20 cellular contexts compared by ENCODE assay signal in genomic region chr19:11390933-11391680, GRCh38. TPM values are rescaled to one million over a fixed set of nuclear protein-coding genes. Genes with fewer than 3 reads are reported as not detected.
A peak's percentile ranks its signal among the peaks of the same experiment; 100 is the strongest.
DNase-seq lines count a peak whose midpoint lies in the region; ATAC-seq, FAIRE-seq and TF ChIP-seq lines count a peak whose summit lies in the region.
"Had no signal": no experiment of that assay in that cellular context is flagged by ENCODE, and none has a peak within 500 bp of the region (broad histone marks: within the 10 kb centered on the region; RNA-seq: fewer than 3 reads in every experiment).

No MANE protein-coding gene starts in this region.

- no peaks in the 10 kb centered on the region for H3F3A ChIP-seq in PC-3 (ENCODE audit: low read length, unreplicated experiment)

- no peak overlapping the region for H3K4me3 ChIP-seq in HCT116 (replicated peaks in 1 of 2; ENCODE audit: low read depth in 1 of 2, low read length in 2 of 2)
- no peak overlapping the region for H3K4me3 ChIP-seq in PC-3 (ENCODE audit: low read length)
- no peak overlapping the region for H3K4me3 ChIP-seq in H1 (ENCODE audit: extremely low read depth in 1 of 4, insufficient read depth in 2 of 4, low read depth in 3 of 4, low read length in 4 of 4)
- H3K4me3 ChIP-seq: BLaER1 treated with 17β-estradiol and CSF1 and Interleukin-3, amounts not matched to agents 10 nM and 100 nM; GM12878; GM23248 had no signal

- no peaks in the 10 kb centered on the region for H3K79me1 ChIP-seq in H1 (ENCODE audit: low read depth, low read length)

- H3K9me2 ChIP-seq in HCT116 (ENCODE audit: insufficient read depth) (no peaks in the 10 kb centered on the region), PC-3 (replicated peaks; ENCODE audit: low read length) (no peaks in the 10 kb centered on the region)

- H4K5ac ChIP-seq in H1 (ENCODE audit: insufficient read length, low read depth, low read length) = no peak overlapping the region

- no peak overlapping the region for H3K56ac ChIP-seq in H1 (replicated peaks; ENCODE audit: insufficient read length, low read depth, low read length)

- intact Hi-C loops in HCT116 (cut with micrococcal nuclease) = no loop called here
- intact Hi-C loops in PC-3 (cut with micrococcal nuclease) = no loop called here

- H3K4me2 ChIP-seq in HCT116 (ENCODE audit: low read length) = no peak overlapping the region
- H3K4me2 ChIP-seq in PC-3 (ENCODE audit: low read length) = no peak overlapping the region
- H3K4me2 ChIP-seq in H1 (ENCODE audit: insufficient read depth in 1 of 2, low read depth in 2 of 2, low read length in 2 of 2) = no peak overlapping the region
- H3K4me2 ChIP-seq: BLaER1 treated with 17β-estradiol and CSF1 and Interleukin-3, amounts not matched to agents 10 nM and 100 nM; KMS-11 had no signal

- no peak overlapping the region for H2BK20ac ChIP-seq in H1 (ENCODE audit: low read length)

- no peak overlapping the region for H3K18ac ChIP-seq in H1 (ENCODE audit: extremely low read depth, low read length)

- DNase-seq in ELR (ENCODE audit: low read depth) (peak; percentile 32), HCT116 (ENCODE audit: low read depth, low spot score) (no peak), PC-3 (peak; percentile 39), H1 (ENCODE audit: low read depth in 1 of 2, low spot score in 2 of 2) (no peak), DMS53 (lab: John Stamatoyannopoulos, UW) (no peak), NCI-H128 (lab: John Stamatoyannopoulos, UW; ENCODE audit: unreplicated experiment) (no peak)
- DNase-seq in activated effector memory CD4-positive, alpha-beta T cell treated with anti-CD3 and anti-CD28 coated beads, Interleukin-2, amount 50 U/mL, for 16 hours = no peak
- DNase-seq: CD4-positive, CD25-positive, alpha-beta regulatory T cell; CD8-positive, alpha-beta memory T cell; COR-L47; DMS 273 treated with DMSO at 0.1 percent for 48 hours; DMS79; GM23248; H9 had no signal

- ATAC-seq in HCT116 (peak; percentile 59; the same call in 1 of the 2 replicates), PC-3 (no peak), HG02884 (IDR thresholded peaks at IDR 0.05; ENCODE audit: unreplicated experiment) (no peak)
- ATAC-seq: GM12878 had no signal

- no peak overlapping the region for H2BK5ac ChIP-seq in H1 (ENCODE audit: low read depth, low read length)

- H3K9ac ChIP-seq in HCT116 (ENCODE audit: low read length) (no peak overlapping the region), PC-3 (ENCODE audit: low read length) (no peak overlapping the region), H1 (replicated peaks in 1 of 4; ENCODE audit: extremely low read depth in 1 of 4, low read depth in 3 of 4, low read length in 3 of 4) (no peak overlapping the region)
- H3K9ac ChIP-seq: BLaER1 treated with 17β-estradiol and CSF1 and Interleukin-3, amounts not matched to agents 10 nM and 100 nM; GM23248; KMS-11 had no signal

- RAD21 ChIA-PET in HCT116 (lab: Charles Lee; ENCODE audit: low non-redundant PET in 1 of 2, low total read pairs in 2 of 2, uncharacterized antibody in 2 of 2, unreplicated experiment in 2 of 2) = no interaction called here

- no peak for FAIRE-seq in H1 (lab: Jason Lieb, UNC)
- FAIRE-seq: GM12878 had no signal

- H2AK5ac ChIP-seq in H1 (ENCODE audit: low read depth, low read length) = no peak overlapping the region

- no peaks in the 10 kb centered on the region for H3K9me3 ChIP-seq in HCT116 (ENCODE audit: control insufficient read depth in 1 of 2, insufficient read depth in 1 of 2, low read depth in 1 of 2, low read length in 2 of 2)
- H3K9me3 ChIP-seq in PC-3 (ENCODE audit: low read length) = no peaks in the 10 kb centered on the region
- H3K9me3 ChIP-seq in H1 (ENCODE audit: insufficient read depth in 2 of 2, low read depth in 1 of 2, low read length in 1 of 2) = peaks cover 0 to 3% of the 10 kb centered on the region in 2 experiments; a peak in 2 of 4 replicates

- no peak overlapping the region for H3K4ac ChIP-seq in H1 (replicated peaks; ENCODE audit: insufficient read length, low read depth, low read length)

- H3K79me2 ChIP-seq in HCT116 (ENCODE audit: insufficient read depth, low read length) = no peaks in the 10 kb centered on the region
- no peaks in the 10 kb centered on the region for H3K79me2 ChIP-seq in PC-3 (ENCODE audit: low read length)
- no peaks in the 10 kb centered on the region for H3K79me2 ChIP-seq in H1 (ENCODE audit: control insufficient read depth in 1 of 2, insufficient read depth in 2 of 2, low read length in 2 of 2)

- CTCF ChIA-PET in HCT116 (lab: Charles Lee) (interaction anchor here (0.6 to 1.8 kb wide), 3 partner anchors 8 to 10 kb away, joined by 3 to 10 read pairs (median 4); no protein-coding TSS in a partner anchor), PC-3 (lab: Charles Lee) (interaction anchor here (0.6 to 0.7 kb wide), 3 partner anchors 57 to 747 kb away, joined by 3 to 9 read pairs (median 3); partner anchors contain the start of gene ZNF700), H1 (lab: Charles Lee; ENCODE audit: partially characterized antibody) (interaction anchor here (0.6 to 2.6 kb wide), 8 partner anchors 9 to 187 kb away, joined by 3 to 23 read pairs (median 5); partner anchors contain the start of gene ODAD3)

- H3K27me3 ChIP-seq in HCT116 (ENCODE audit: insufficient read depth, low read length) (no peaks in the 10 kb centered on the region), PC-3 (ENCODE audit: low read length) (no peaks in the 10 kb centered on the region), H1 (replicated peaks in 1 of 4; ENCODE audit: control insufficient read depth in 3 of 4, extremely low read depth in 1 of 4, insufficient read depth in 3 of 4, low read length in 3 of 4) (no peaks in the 10 kb centered on the region)
- H3K27me3 ChIP-seq: BLaER1 treated with 17β-estradiol and CSF1 and Interleukin-3, amounts not matched to agents 10 nM and 100 nM had no signal

- POLR2A ChIA-PET in HCT116 (lab: Charles Lee) (interaction anchor here (0.8 kb wide), 2 partner anchors 10 to 28 kb away, joined by 3 to 4 read pairs; no protein-coding TSS in a partner anchor), PC-3 (lab: Charles Lee; ENCODE audit: unreplicated experiment) (no interaction called here), H1 (lab: Charles Lee; ENCODE audit: partially characterized antibody) (interaction anchor here (0.8 to 2.9 kb wide), 9 partner anchors 8 to 27 kb away, joined by 3 to 12 read pairs (median 5); partner anchors contain the start of gene SWSAP1)

- WGBS in H1 (ENCODE audit: extremely low coverage in 1 of 2, insufficient coverage in 1 of 2, insufficient read length in 1 of 2, insufficient replicate concordance in 2 of 2, low coverage in 1 of 2, low lambda C conversion rate in 2 of 2, missing lambda C conversion rate in 1 of 2), 2 experiments = 89% methylated on average over 4 of the region's 4 CpGs; no CpG with 5 or more reads in 1 of the 2 experiments

- no peak overlapping the region for H3K14ac ChIP-seq in H1 (ENCODE audit: insufficient read length)

- TF ChIP-seq RAD21 in HCT116 (IDR thresholded peaks at IDR 0.05; ENCODE audit: low read depth) = no peak
- no peak for TF ChIP-seq RAD21 in H1 (IDR thresholded peaks at IDR 0.05 in 1 of 2, conservative IDR thresholded peaks at IDR 0.05 in 1 of 2; ENCODE audit: low read depth in 2 of 2, low read length in 2 of 2)

- H3K23me2 ChIP-seq in H1 (ENCODE audit: low read depth, low read length) = peaks cover 2% of the 10 kb centered on the region; the same call in 1 of the 2 replicates

- H4K8ac ChIP-seq in H1 (ENCODE audit: extremely low read depth, insufficient read depth, low read length) = no peak overlapping the region

- no peak for TF ChIP-seq CTCF in HCT116 (IDR thresholded peaks at IDR 0.05 in 2 of 3, conservative IDR thresholded peaks at IDR 0.05 in 1 of 3; ENCODE audit: borderline replicate concordance in 1 of 3, insufficient read depth in 1 of 3, low read depth in 2 of 3, low read length in 2 of 3)
- no peak for TF ChIP-seq CTCF in PC-3 (conservative IDR thresholded peaks at IDR 0.05; ENCODE audit: low read depth, low read length)
- TF ChIP-seq CTCF in H1 (IDR thresholded peaks at IDR 0.05; ENCODE audit: control extremely low read depth in 1 of 3, insufficient read depth in 1 of 3, low read depth in 1 of 3, low read length in 3 of 3) = no peak

- H2BK12ac ChIP-seq in H1 (ENCODE audit: low read depth, low read length) = no peak overlapping the region

- H3K27ac ChIP-seq in HCT116 (ENCODE audit: low read depth, low read length) (no peak overlapping the region), PC-3 (ENCODE audit: low read length) (no peak overlapping the region), H1 (ENCODE audit: low read depth, low read length) (no peak overlapping the region)
- H3K27ac ChIP-seq: BLaER1 treated with 17β-estradiol and CSF1 and Interleukin-3, amounts not matched to agents 10 nM and 100 nM; GM23248; KMS-11 had no signal

- H3K4me1 ChIP-seq in HCT116 (ENCODE audit: control insufficient read depth in 1 of 2, insufficient read depth in 2 of 2, low read length in 2 of 2) = no peaks in the 10 kb centered on the region
- H3K4me1 ChIP-seq in PC-3 (ENCODE audit: insufficient read depth, low read length) = no peaks in the 10 kb centered on the region
- peaks cover 0 to 2% (median 0%) of the 10 kb centered on the region in 4 experiments; a peak in 1 of 7 replicates for H3K4me1 ChIP-seq in H1 (replicated peaks in 1 of 4; ENCODE audit: control insufficient read depth in 3 of 4, insufficient read depth in 4 of 4, low read length in 3 of 4)

- H3K23ac ChIP-seq in H1 (ENCODE audit: insufficient read length) = no peak overlapping the region

- no peak overlapping the region for H4K91ac ChIP-seq in H1 (replicated peaks; ENCODE audit: insufficient read length, low read length)

- H2BK120ac ChIP-seq in H1 (replicated peaks; ENCODE audit: low read depth, low read length) = no peak overlapping the region

- BruUV-seq in HCT116 (replicated peaks; lab: Mats Ljungman, UMichigan) (no TSS peak), PC-3 (replicated peaks; lab: Mats Ljungman, UMichigan) (no TSS peak)

- H3K36me3 ChIP-seq in HCT116 (ENCODE audit: control insufficient read depth in 1 of 2, insufficient read depth in 2 of 2, low read length in 2 of 2) (peaks cover 0 to 7% of the 10 kb centered on the region in 2 experiments; a peak in 3 of 4 replicates), PC-3 (ENCODE audit: low read depth, low read length) (no peaks in the 10 kb centered on the region), H1 (ENCODE audit: control insufficient read depth in 2 of 4, insufficient read depth in 4 of 4, low read length in 3 of 4) (no peaks in the 10 kb centered on the region; a peak in 4 of 8 replicates)
- H3K36me3 ChIP-seq: BLaER1 treated with 17β-estradiol and CSF1 and Interleukin-3, amounts not matched to agents 10 nM and 100 nM had no signal

- TF ChIP-seq EP300 in H1 (IDR thresholded peaks at IDR 0.05; ENCODE audit: borderline replicate concordance in 1 of 2, low read depth in 2 of 2, low read length in 2 of 2) = no peak

- H2BK15ac ChIP-seq in H1 (ENCODE audit: low read length) = no peak overlapping the region

- H2AFZ ChIP-seq in HCT116 (ENCODE audit: low read depth, low read length, poor library complexity, severe bottlenecking) = no peak overlapping the region
- no peak overlapping the region for H2AFZ ChIP-seq in PC-3 (ENCODE audit: low read length)
- no peak overlapping the region for H2AFZ ChIP-seq in H1 (ENCODE audit: low read length)
- H2AFZ ChIP-seq: GM23248 had no signal

- H4K20me1 ChIP-seq in HCT116 (ENCODE audit: insufficient read depth) (no peaks in the 10 kb centered on the region), PC-3 (ENCODE audit: low read length) (no peaks in the 10 kb centered on the region), H1 (replicated peaks in 1 of 2; ENCODE audit: control insufficient read depth in 1 of 2, insufficient read depth in 2 of 2, low read length in 2 of 2) (no peaks in the 10 kb centered on the region)
- H4K20me1 ChIP-seq: BLaER1 treated with 17β-estradiol and CSF1 and Interleukin-3, amounts not matched to agents 10 nM and 100 nM had no signal

- no peak for TF ChIP-seq POLR2A in HCT116 (IDR thresholded peaks at IDR 0.05; ENCODE audit: borderline replicate concordance, extremely low read depth, insufficient read depth, insufficient read length)
- no peak for TF ChIP-seq POLR2A in H1 (IDR thresholded peaks at IDR 0.05; ENCODE audit: control extremely low read depth in 1 of 2, low read depth in 2 of 2, low read length in 2 of 2)

RNA-seq across cellular contexts. Expression of gene EPOR, which starts 7.0 kb away (rescaled TPM):
- total RNA-seq in HCT116 (2021; ENCODE audit: unreplicated experiment) (15.3 TPM), PC-3 (2014; rRNA removed) (23.0 and 23.2 TPM in 2 replicates)
- polyA plus RNA-seq in HCT116 (2012) = 16.0 and 17.5 TPM in 2 replicates
- 13.1 and 13.9 TPM in 2 replicates for total RNA-seq in H1 (2021; fragmentation: NEBNext Ultra II Directional; extraction: Animal tissue kit (Norgen Biotek cat#: 25700))
- polyA plus RNA-seq in H1 (2011; rRNA removed) = 23.4 and 32.3 TPM in 2 replicates
- polyA plus RNA-seq in H1 (2011; cell fraction: cytosol; rRNA removed) = 19.0 TPM
- polyA plus RNA-seq in H1 (2011; cell fraction: nucleus; rRNA removed) = 55.0 TPM
- polyA plus RNA-seq in H1 (2012, experiment 1 of 2) = 12.4 to 18.7 TPM (median 16.6 TPM) in 4 replicates
- polyA plus RNA-seq in H1 (2012, experiment 2 of 2) = 16.9 TPM
- polyA plus RNA-seq in H1 (2013, experiment 1 of 2) = 11.1 TPM
- polyA plus RNA-seq in H1 (2013, experiment 2 of 2) = 11.9 TPM
- polyA minus RNA-seq in H1 (2011; rRNA and poly(A)+ RNA removed) = 6.0 and 6.9 TPM in 2 replicates
- polyA minus RNA-seq in H1 (2011; cell fraction: cytosol; rRNA and poly(A)+ RNA removed) = 13.9 TPM
- 11.4 TPM for polyA minus RNA-seq in H1 (2011; cell fraction: nucleus; rRNA and poly(A)+ RNA removed)

RNA-seq across cellular contexts. Expression of gene SWSAP1, which starts 16.6 kb away (rescaled TPM):
- total RNA-seq in HCT116 (2021; ENCODE audit: unreplicated experiment) = 2.5 TPM
- polyA plus RNA-seq in HCT116 (2012) = 0.90 and 1.7 TPM in 2 replicates
- 5.2 and 6.1 TPM in 2 replicates for total RNA-seq in PC-3 (2014; rRNA removed)
- total RNA-seq in H1 (2021; fragmentation: NEBNext Ultra II Directional; extraction: Animal tissue kit (Norgen Biotek cat#: 25700)) = 3.1 and 3.2 TPM in 2 replicates
- 5.1 and 5.2 TPM in 2 replicates for polyA plus RNA-seq in H1 (2011; rRNA removed)
- polyA plus RNA-seq in H1 (2011; cell fraction: cytosol; rRNA removed) = 3.7 TPM
- 3.3 TPM for polyA plus RNA-seq in H1 (2011; cell fraction: nucleus; rRNA removed)
- polyA plus RNA-seq in H1 (2012, experiment 1 of 2) = 2.0 to 4.0 TPM (median 3.5 TPM) in 4 replicates
- 3.0 TPM for polyA plus RNA-seq in H1 (2012, experiment 2 of 2)
- polyA plus RNA-seq in H1 (2013, experiment 1 of 2) = 4.8 TPM
- 4.5 TPM for polyA plus RNA-seq in H1 (2013, experiment 2 of 2)
- 0.76 and 1.2 TPM in 2 replicates for polyA minus RNA-seq in H1 (2011; rRNA and poly(A)+ RNA removed)
- 2.0 TPM for polyA minus RNA-seq in H1 (2011; cell fraction: cytosol; rRNA and poly(A)+ RNA removed)
- 2.6 TPM for polyA minus RNA-seq in H1 (2011; cell fraction: nucleus; rRNA and poly(A)+ RNA removed)

RNA-seq across cellular contexts. Expression of gene RGL3, which starts 28.0 kb away (rescaled TPM):
- total RNA-seq in HCT116 (2021; ENCODE audit: unreplicated experiment) (99.2 TPM), PC-3 (2014; rRNA removed) (23.5 and 24.2 TPM in 2 replicates)
- 67.3 and 72.0 TPM in 2 replicates for polyA plus RNA-seq in HCT116 (2012)
- total RNA-seq in H1 (2021; fragmentation: NEBNext Ultra II Directional; extraction: Animal tissue kit (Norgen Biotek cat#: 25700)) = 40.9 and 47.8 TPM in 2 replicates
- polyA plus RNA-seq in H1 (2011; rRNA removed) = 36.9 and 78.7 TPM in 2 replicates
- 38.6 TPM for polyA plus RNA-seq in H1 (2011; cell fraction: cytosol; rRNA removed)
- 197 TPM for polyA plus RNA-seq in H1 (2011; cell fraction: nucleus; rRNA removed)
- polyA plus RNA-seq in H1 (2012, experiment 1 of 2) = 64.9 to 73.8 TPM (median 68.2 TPM) in 4 replicates
- 31.6 TPM for polyA plus RNA-seq in H1 (2012, experiment 2 of 2)
- 47.6 TPM for polyA plus RNA-seq in H1 (2013, experiment 1 of 2)
- 46.6 TPM for polyA plus RNA-seq in H1 (2013, experiment 2 of 2)
- 11.1 and 14.8 TPM in 2 replicates for polyA minus RNA-seq in H1 (2011; rRNA and poly(A)+ RNA removed)
- 29.8 TPM for polyA minus RNA-seq in H1 (2011; cell fraction: cytosol; rRNA and poly(A)+ RNA removed)
- polyA minus RNA-seq in H1 (2011; cell fraction: nucleus; rRNA and poly(A)+ RNA removed) = 57.1 TPM
- total RNA-seq: CD4-positive, CD25-positive, alpha-beta regulatory T cell; CD8-positive, alpha-beta memory T cell; Daoy; GM12878 had no signal
- polyA plus RNA-seq: CD4-positive, CD25-positive, alpha-beta regulatory T cell; CD8-positive, alpha-beta memory T cell; GM12878 had no signal

RNA-seq across cellular contexts. Expression of gene PLPPR2, which starts 35.9 kb away (rescaled TPM):
- total RNA-seq in HCT116 (2021; ENCODE audit: unreplicated experiment) (23.2 TPM), PC-3 (2014; rRNA removed) (38.0 and 51.2 TPM in 2 replicates)
- polyA plus RNA-seq in HCT116 (2012) = 23.7 and 29.8 TPM in 2 replicates
- 9.5 and 11.7 TPM in 2 replicates for total RNA-seq in H1 (2021; fragmentation: NEBNext Ultra II Directional; extraction: Animal tissue kit (Norgen Biotek cat#: 25700))
- polyA plus RNA-seq in H1 (2011; rRNA removed) = 7.2 and 14.9 TPM in 2 replicates
- polyA plus RNA-seq in H1 (2011; cell fraction: cytosol; rRNA removed) = 6.2 TPM
- polyA plus RNA-seq in H1 (2011; cell fraction: nucleus; rRNA removed) = 15.6 TPM
- 7.1 to 13.3 TPM (median 10.8 TPM) in 4 replicates for polyA plus RNA-seq in H1 (2012, experiment 1 of 2)
- polyA plus RNA-seq in H1 (2012, experiment 2 of 2) = 9.1 TPM
- polyA plus RNA-seq in H1 (2013, experiment 1 of 2) = 13.4 TPM
- polyA plus RNA-seq in H1 (2013, experiment 2 of 2) = 13.8 TPM
- polyA minus RNA-seq in H1 (2011; rRNA and poly(A)+ RNA removed) = 3.7 and 5.4 TPM in 2 replicates
- polyA minus RNA-seq in H1 (2011; cell fraction: cytosol; rRNA and poly(A)+ RNA removed) = 5.9 TPM
- 11.3 TPM for polyA minus RNA-seq in H1 (2011; cell fraction: nucleus; rRNA and poly(A)+ RNA removed)

RNA-seq across cellular contexts. Expression of gene ODAD3, which starts 43.8 kb away (rescaled TPM):
- total RNA-seq in HCT116 (2021; ENCODE audit: unreplicated experiment) (0.52 TPM), PC-3 (2014; rRNA removed) (0.52 and 3.9 TPM in 2 replicates)
- 0.17 and 0.21 TPM in 2 replicates for polyA plus RNA-seq in HCT116 (2012)
- 1.6 and 2.2 TPM in 2 replicates for total RNA-seq in H1 (2021; fragmentation: NEBNext Ultra II Directional; extraction: Animal tissue kit (Norgen Biotek cat#: 25700))
- 2.1 and 4.4 TPM in 2 replicates for polyA plus RNA-seq in H1 (2011; rRNA removed)
- polyA plus RNA-seq in H1 (2011; cell fraction: cytosol; rRNA removed) = 3.0 TPM
- polyA plus RNA-seq in H1 (2011; cell fraction: nucleus; rRNA removed) = 2.9 TPM
- polyA plus RNA-seq in H1 (2012, experiment 1 of 2) = 2.2 to 3.8 TPM (median 3.1 TPM) in 4 replicates
- polyA plus RNA-seq in H1 (2012, experiment 2 of 2) = 2.0 TPM
- polyA plus RNA-seq in H1 (2013, experiment 1 of 2) = 4.0 TPM
- polyA plus RNA-seq in H1 (2013, experiment 2 of 2) = 4.2 TPM
- polyA minus RNA-seq in H1 (2011; rRNA and poly(A)+ RNA removed) = 0.24 and 0.25 TPM in 2 replicates
- polyA minus RNA-seq in H1 (2011; cell fraction: cytosol; rRNA and poly(A)+ RNA removed) = 0.95 TPM
- 0.30 TPM for polyA minus RNA-seq in H1 (2011; cell fraction: nucleus; rRNA and poly(A)+ RNA removed)
- total RNA-seq: CD4-positive, CD25-positive, alpha-beta regulatory T cell; Daoy; HT-29 had no signal
- polyA plus RNA-seq: CD4-positive, CD25-positive, alpha-beta regulatory T cell; CD8-positive, alpha-beta memory T cell had no signal

Comparison
In these comparisons a context has a peak if more than half of its experiments do, and no peak if none do; other contexts are left out.
1. DNase-seq: peak in ELR (single experiment) and PC-3 (single experiment); none in HCT116 (single experiment), H1 (0 of 2), DMS53 (single experiment), NCI-H128 (single experiment) and activated effector memory CD4-positive, alpha-beta T cell treated with anti-CD3 and anti-CD28 coated beads, Interleukin-2, amount 50 U/mL, for 16 hours (single experiment).